Comparison of ENCODE assay signal across 25 cellular contexts in the genomic region with DNA sequence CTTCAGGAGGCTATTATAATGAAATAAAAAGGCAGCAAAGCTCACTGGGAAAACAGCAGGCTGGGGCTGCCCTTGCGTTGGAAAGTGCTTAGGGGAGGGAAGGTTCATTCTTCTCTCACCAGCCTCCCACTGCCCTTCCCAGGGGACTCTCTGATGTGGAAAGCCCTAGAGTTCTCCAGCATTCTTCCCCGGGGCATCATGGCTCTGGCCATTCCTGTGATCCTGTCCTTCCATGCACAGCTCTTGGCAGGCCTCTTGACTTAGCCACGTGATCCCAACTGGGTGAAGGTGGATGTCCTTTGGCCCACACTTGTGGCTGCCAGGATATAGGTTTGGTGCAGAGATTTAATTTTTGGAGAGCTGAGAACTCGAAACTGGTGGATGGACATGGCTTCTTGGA. TPM values are rescaled to one million over a fixed set of nuclear protein-coding genes. Genes with fewer than 3 reads are reported as not detected.
"Had no signal": no experiment of that assay in that cellular context is flagged by ENCODE, and none has a peak within 500 bp of the region (broad histone marks: within the 10 kb centered on the region; RNA-seq: fewer than 3 reads in every experiment).

No MANE protein-coding gene starts in this region.

- H3K9me3 ChIP-seq: breast epithelium, SJSA1 had no signal

- H3K9ac ChIP-seq: KMS-11 had no signal

- DNase-seq: activated CD4-positive, alpha-beta T cell treated with anti-CD3 and anti-CD28 coated beads for 4 hours; activated CD8-positive, alpha-beta memory T cell treated with anti-CD3 and anti-CD28 coated beads, Interleukin-2, amount 50 U/mL, for 48 hours; activated CD8-positive, alpha-beta T cell treated with anti-CD3 and anti-CD28 coated beads, Interleukin-2, amount 10 ng/mL, durations not matched to agents 7 days and 5 days; activated naive CD4-positive, alpha-beta T cell treated with anti-CD3 and anti-CD28 coated beads, Interleukin-2, amount 50 U/mL, for 16 hours; activated naive CD8-positive, alpha-beta T cell treated with anti-CD3 and anti-CD28 coated beads, Interleukin-2, amount 10 ng/mL, durations not matched to agents 7 days and 5 days; activated T-cell treated with anti-CD3 and anti-CD28 coated beads, Interleukin-2, amount 50 U/mL, for 1 hour; aorta; caudate nucleus; NCI-H1092; NCI-H1694; NCI-H2029; NCI-H2171; NCI-H2227 treated with DMSO at 0.1 percent for 48 hours; NCI-H446 treated with DMSO at 0.1 percent for 48 hours; NCI-H524 treated with DMSO at 0.1 percent for 48 hours; NCI-H82; NK-92 treated with Interleukin-12 subunit alpha and Interleukin-12 subunit beta, amount 100 ng/mL, for 24 hours; OCI-M1; SHP77 had no signal

- H3K4me3 ChIP-seq: breast epithelium, SJSA1 had no signal

- H3K4me1 ChIP-seq: breast epithelium, SJSA1 had no signal

- H3K4me2 ChIP-seq: KMS-11 had no signal

- H3K27ac ChIP-seq: breast epithelium, KMS-11, SJSA1 had no signal

- ATAC-seq: activated CD4-positive, CD25-positive, alpha-beta regulatory T cell treated with anti-CD3 and anti-CD28 coated beads, Interleukin-2, amount 50 U/mL, for 24 hours; activated CD8-positive, alpha-beta T cell treated with anti-CD3 and anti-CD28 coated beads, Interleukin-2, amount 10 ng/mL, durations not matched to agents 7 days and 5 days had no signal

- H3K36me3 ChIP-seq: breast epithelium, SJSA1 had no signal

- H3K27me3 ChIP-seq: breast epithelium had no signal

RNA-seq across cellular contexts. Expression of a gene that starts 58.0 kb away (rescaled TPM):
- total RNA-seq: chondrocyte, MCF 10A, SJSA1 had no signal
